1 cellular context compared by ENCODE assay signal in the genomic region with DNA sequence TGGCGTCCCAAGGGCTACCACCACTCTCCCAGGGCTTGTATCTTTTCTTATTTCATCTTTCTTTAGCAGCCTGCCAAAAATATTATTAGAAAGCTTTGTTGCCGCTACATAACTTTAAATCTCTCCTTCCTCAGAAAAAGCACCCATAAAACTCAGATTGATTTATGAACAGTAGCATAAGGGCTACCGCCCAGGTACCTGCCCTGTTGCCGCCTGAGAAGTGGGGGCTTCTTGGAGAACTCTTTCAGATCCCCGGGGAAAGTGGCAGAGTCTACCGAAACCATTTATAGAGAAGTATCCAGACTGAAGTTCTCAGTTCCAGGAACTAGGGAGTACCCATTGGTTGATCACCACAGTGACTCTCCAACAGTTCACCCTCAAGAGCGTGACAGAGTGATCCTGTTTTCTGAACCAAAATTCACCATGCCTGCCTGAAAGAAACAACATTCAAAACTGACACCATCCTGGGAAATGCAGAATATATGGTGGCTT.
TF ChIP-seq lines count a peak whose summit lies in the region.

No MANE protein-coding gene starts in this region.

TF ChIP-seq in H1, 55 proteins besides CTCF, POLR2A, EP300 and RAD21 (continued from another document):
- TF ChIP-seq RNF2 (IDR thresholded peaks at IDR 0.05; ENCODE audit: borderline replicate concordance, low read depth, low read length, missing control alignments, poor library complexity, severe bottlenecking) (no peak), SP2 (IDR thresholded peaks at IDR 0.05; ENCODE audit: low read length) (no peak), SRF (IDR thresholded peaks at IDR 0.05; ENCODE audit: low read depth, low read length) (no peak), RBBP5 (IDR thresholded peaks at IDR 0.05; ENCODE audit: borderline replicate concordance, low read depth, low read length) (no peak), EZH2 (IDR thresholded peaks at IDR 0.05; ENCODE audit: low read depth, low read length, severe bottlenecking) (no peak), TEAD4 (IDR thresholded peaks at IDR 0.05; ENCODE audit: low read depth, low read length) (no peak), SIRT6 (IDR thresholded peaks at IDR 0.05; ENCODE audit: low read length) (no peak), TCF12 (IDR thresholded peaks at IDR 0.05; ENCODE audit: low read depth, low read length) (no peak), FOSL1 (IDR thresholded peaks at IDR 0.05; ENCODE audit: insufficient read depth, low read depth, low read length) (no peak), TAF7 (optimal IDR thresholded peaks at IDR 0.05; ENCODE audit: borderline replicate concordance, low read depth, low read length) (no peak)
